8 cellular contexts compared by ENCODE assay signal in genomic region chr21:26167593-26167992, GRCh38. TPM values are rescaled to one million over a fixed set of nuclear protein-coding genes. Genes with fewer than 3 reads are reported as not detected.
A peak's percentile ranks its signal among the peaks of the same experiment; 100 is the strongest.
DNase-seq lines count a peak whose midpoint lies in the region; ATAC-seq, FAIRE-seq and TF ChIP-seq lines count a peak whose summit lies in the region.
"Had no signal": no experiment of that assay in that cellular context is flagged by ENCODE, and none has a peak within 500 bp of the region (broad histone marks: within the 10 kb centered on the region; RNA-seq: fewer than 3 reads in every experiment).

No MANE protein-coding gene starts in this region.

- H3K36me3 ChIP-seq in HUES48 (ENCODE audit: control insufficient read depth, insufficient read depth, low read length) (no peaks in the 10 kb centered on the region), astrocyte (ENCODE audit: insufficient read depth, low read length) (no peaks in the 10 kb centered on the region), kidney epithelial cell (ENCODE audit: control insufficient read depth, insufficient read depth, low read length) (no peaks in the 10 kb centered on the region), skeletal muscle tissue (ENCODE audit: control insufficient read depth in 3 of 3, insufficient read depth in 3 of 3, low read length in 3 of 3) (no peaks in the 10 kb centered on the region)

- H3K4me1 ChIP-seq in HUES48 (ENCODE audit: control insufficient read depth, insufficient read depth, low read length) (peaks cover 48% of the 10 kb centered on the region), astrocyte (ENCODE audit: insufficient read depth, low read length) (peaks cover 24% of the 10 kb centered on the region), skeletal muscle tissue (ENCODE audit: control insufficient read depth in 3 of 3, insufficient read depth in 3 of 3, low read length in 3 of 3) (peaks cover 15 to 30% (median 23%) of the 10 kb centered on the region in 3 donors)

- H3K4me3 Mint-ChIP-seq in astrocyte (ENCODE audit: unreplicated experiment): peak overlapping the region; percentile 96

- no peak for ATAC-seq in GM18519 (IDR thresholded peaks at IDR 0.05; ENCODE audit: low FRiP score, unreplicated experiment)

- no peak for FAIRE-seq in astrocyte (lab: Jason Lieb, UNC)

- no peaks in the 10 kb centered on the region for H3K9me3 ChIP-seq in HUES48 (ENCODE audit: control insufficient read depth, insufficient read depth, low read length)
- no peaks in the 10 kb centered on the region for H3K9me3 ChIP-seq in astrocyte (ENCODE audit: insufficient read depth, low read depth, low read length)
- no peaks in the 10 kb centered on the region for H3K9me3 ChIP-seq in skeletal muscle tissue (ENCODE audit: control insufficient read depth in 3 of 3, low read length in 3 of 3)

- H3K9ac ChIP-seq in HUES48 (ENCODE audit: low read depth, low read length): no peak overlapping the region; the same call in 1 of the 2 replicates
- peak overlapping the region; percentile 19 for H3K9ac ChIP-seq in astrocyte (ENCODE audit: low read length)
- H3K9ac ChIP-seq in skeletal muscle tissue (ENCODE audit: low read depth in 1 of 3, low read length in 3 of 3): peak overlapping the region in 1 of 3 donors; percentile 33

- H3K4me3 ChIP-seq in HUES48 (ENCODE audit: low read depth, low read length): peak overlapping the region; percentile 92
- H3K4me3 ChIP-seq in astrocyte (ENCODE audit: insufficient read depth, low read depth, low read length): no peak overlapping the region
- H3K4me3 ChIP-seq in kidney epithelial cell (ENCODE audit: low read depth, low read length): peak overlapping the region; percentile 95
- H3K4me3 ChIP-seq in skeletal muscle tissue (ENCODE audit: low read length in 3 of 3): peak overlapping the region in 2 of 3 donors; percentile 2 to 34

- no peaks in the 10 kb centered on the region for H3K9me3 Mint-ChIP-seq in astrocyte (ENCODE audit: unreplicated experiment)
- H3K9me3 Mint-ChIP-seq: memory B cell had no signal

- no peaks in the 10 kb centered on the region for H3K27me3 Mint-ChIP-seq in astrocyte (ENCODE audit: low read depth, unreplicated experiment)

- TF ChIP-seq CTCF in astrocyte (IDR thresholded peaks at IDR 0.05; ENCODE audit: insufficient read depth, low read depth, low read length): no peak
- no peak for TF ChIP-seq CTCF in kidney epithelial cell (IDR thresholded peaks at IDR 0.05; ENCODE audit: insufficient read depth, low read length, poor library complexity, severe bottlenecking)

- DNase-seq in astrocyte (ENCODE audit: low read depth) (no peak), kidney epithelial cell (ENCODE audit: low read depth) (no peak), NCI-H1930 (lab: John Stamatoyannopoulos, UW) (no peak)
- no peak for DNase-seq in activated CD4-positive, alpha-beta T cell treated with anti-CD3 and anti-CD28 coated beads, Interleukin-2, amount 50 U/mL, for 4 hours

- no peak overlapping the region for H2AFZ ChIP-seq in astrocyte (ENCODE audit: low read depth, low read length)

- H4K20me1 ChIP-seq in astrocyte (ENCODE audit: insufficient read depth, low read length): peaks cover 51% of the 10 kb centered on the region

- peak overlapping the region; percentile 92 for H3K4me2 ChIP-seq in astrocyte (ENCODE audit: low read length)

- H3K27ac ChIP-seq in HUES48 (ENCODE audit: low read depth, low read length) (peak overlapping the region; percentile 61), astrocyte (ENCODE audit: low read depth, low read length) (no peak overlapping the region), skeletal muscle tissue (ENCODE audit: low read depth, low read length) (no peak overlapping the region)

- H3K27me3 ChIP-seq in HUES48 (ENCODE audit: control insufficient read depth, insufficient read depth, low read length): no peaks in the 10 kb centered on the region
- H3K27me3 ChIP-seq in astrocyte (ENCODE audit: insufficient read depth, low read length): no peaks in the 10 kb centered on the region
- no peaks in the 10 kb centered on the region for H3K27me3 ChIP-seq in kidney epithelial cell (ENCODE audit: control insufficient read depth, insufficient read depth, low read length)
- H3K27me3 ChIP-seq in skeletal muscle tissue (ENCODE audit: control insufficient read depth in 3 of 3, insufficient read depth in 3 of 3, low read length in 3 of 3): peaks cover 0 to 18% (median 14%) of the 10 kb centered on the region in 3 donors

- peaks cover 28% of the 10 kb centered on the region for H3K4me1 Mint-ChIP-seq in astrocyte (ENCODE audit: low read depth, unreplicated experiment)

- H3K79me2 ChIP-seq in astrocyte (ENCODE audit: insufficient read depth, low read length): peaks cover 79% of the 10 kb centered on the region

- H3K27ac Mint-ChIP-seq in astrocyte (ENCODE audit: unreplicated experiment): no peak overlapping the region
- H3K27ac Mint-ChIP-seq: memory B cell had no signal

- H3K36me3 Mint-ChIP-seq in astrocyte (ENCODE audit: low read depth, unreplicated experiment): peaks cover 3% of the 10 kb centered on the region
- H3K36me3 Mint-ChIP-seq: memory B cell had no signal

RNA-seq across cellular contexts. Expression of gene APP, which starts 3.0 kb away (rescaled TPM):
- total RNA-seq in astrocyte (785 and 823 TPM in 2 replicates), kidney epithelial cell (620 and 624 TPM in 2 replicates), skeletal muscle tissue (141 TPM)
